ENCODE assay signal across 29 cellular contexts in the genomic region with DNA sequence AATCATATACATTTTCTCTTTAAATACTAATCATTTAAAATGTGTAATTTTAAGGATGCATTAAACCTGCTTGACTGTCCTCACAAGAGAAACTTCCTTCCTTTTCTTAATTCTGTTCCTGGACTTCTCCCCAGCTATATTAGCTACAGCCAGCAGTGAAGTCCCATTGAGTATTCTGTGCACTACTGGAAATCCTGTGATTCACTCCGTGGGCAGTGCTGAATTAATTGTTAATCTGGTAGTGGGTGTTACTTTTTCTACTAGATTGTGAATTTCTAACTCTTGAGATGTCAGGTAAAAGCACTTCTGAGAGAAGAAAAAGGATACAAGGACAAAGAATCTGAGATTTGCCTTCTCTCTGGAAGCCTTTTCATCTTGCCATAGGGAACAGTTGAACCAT.
"Had no signal": no experiment of that assay in that cellular context is flagged by ENCODE, and none has a peak within 500 bp of the region (broad histone marks: within the 10 kb centered on the region; RNA-seq: fewer than 3 reads in every experiment).

No MANE protein-coding gene starts in this region.

- H3K27me3 Mint-ChIP-seq: activated CD4-positive, alpha-beta memory T cell treated with anti-CD3 and anti-CD28 coated beads for 36 hours had no signal

- H3K27me3 ChIP-seq: ascending aorta, SJSA1 had no signal

- H3K4me1 ChIP-seq: ascending aorta had no signal

- H3K27ac Mint-ChIP-seq: activated CD4-positive, alpha-beta memory T cell treated with anti-CD3 and anti-CD28 coated beads for 36 hours; activated CD4-positive, alpha-beta T cell treated with anti-CD3 and anti-CD28 coated beads, Interleukin-2, amount 10 ng/mL, durations not matched to agents 7 days and 5 days; activated naive CD4-positive, alpha-beta T cell treated with anti-CD3 and anti-CD28 coated beads, Interleukin-2, amount 50 U/mL, for 72 hours; activated naive CD8-positive, alpha-beta T cell treated with anti-CD3 and anti-CD28 coated beads, Interleukin-2, amount 50 U/mL, for 24 hours; T-helper 1 cell treated with Interleukin-12 subunit alpha and Interleukin-12 subunit beta and Interleukin-4 antibody, amounts not matched to agents 30 μg/mL and 1 μg/mL, for 36 hours; WTC11 had no signal

- ATAC-seq: activated naive CD4-positive, alpha-beta T cell treated with anti-CD3 and anti-CD28 coated beads, Interleukin-2, amount 50 U/mL, for 72 hours; activated naive CD8-positive, alpha-beta T cell treated with anti-CD3 and anti-CD28 coated beads, Interleukin-2, amount 50 U/mL, for 24 hours; activated T-cell treated with anti-CD3 and anti-CD28 coated beads, Interleukin-2, amount 50 U/mL, for 4 hours; K562; Panc1; SK-N-SH treated with all-trans-retinoic acid at 6 μM for 48 hours; WTC11 had no signal

- H3K9me3 ChIP-seq: ascending aorta, SJSA1 had no signal

- H3K36me3 ChIP-seq: ascending aorta, SJSA1 had no signal

- H3K4me3 Mint-ChIP-seq: activated CD4-positive, alpha-beta memory T cell treated with anti-CD3 and anti-CD28 coated beads for 36 hours; activated CD4-positive, alpha-beta T cell treated with anti-CD3 and anti-CD28 coated beads, Interleukin-2, amount 10 ng/mL, durations not matched to agents 7 days and 5 days; activated naive CD8-positive, alpha-beta T cell treated with anti-CD3 and anti-CD28 coated beads, Interleukin-2, amount 50 U/mL, for 24 hours; activated T-cell treated with anti-CD3 and anti-CD28 coated beads, Interleukin-2, amount 50 U/mL, for 4 hours; brain; T-helper 1 cell treated with Interleukin-12 subunit alpha and Interleukin-12 subunit beta and Interleukin-4 antibody, amounts not matched to agents 30 μg/mL and 1 μg/mL, for 36 hours; WTC11 had no signal

- H3K27ac ChIP-seq: ascending aorta, RWPE1, SJSA1 had no signal

- H3K36me3 Mint-ChIP-seq: activated CD4-positive, alpha-beta memory T cell treated with anti-CD3 and anti-CD28 coated beads for 36 hours; activated naive CD4-positive, alpha-beta T cell treated with anti-CD3 and anti-CD28 coated beads, Interleukin-2, amount 50 U/mL, for 72 hours; brain; WTC11 had no signal

- DNase-seq: activated CD4-positive, alpha-beta memory T cell treated with anti-CD3 and anti-CD28 coated beads for 36 hours; activated CD4-positive, alpha-beta T cell treated with anti-CD3 and anti-CD28 coated beads, Interleukin-2, amount 10 ng/mL, durations not matched to agents 7 days and 5 days; activated CD4-positive, CD25-positive, alpha-beta regulatory T cell treated with anti-CD3 and anti-CD28 coated beads, Interleukin-2, amount 50 U/mL, for 72 hours; activated CD8-positive, alpha-beta memory T cell treated with anti-CD3 and anti-CD28 coated beads for 24 hours; activated effector memory CD4-positive, alpha-beta T cell treated with anti-CD3 and anti-CD28 coated beads, Interleukin-2, amount 50 U/mL, for 16 hours; activated naive CD4-positive, alpha-beta T cell treated with Interleukin-2 at 50 U/mL for 16 hours; activated naive CD8-positive, alpha-beta T cell treated with anti-CD3 and anti-CD28 coated beads, Interleukin-2, amount 50 U/mL, for 24 hours; activated T-cell treated with anti-CD3 and anti-CD28 coated beads, Interleukin-2, amount 50 U/mL, for 4 hours; amniotic stem cell; Kasumi-1; NCI-H1105 treated with DMSO at 0.1 percent for 48 hours; NCI-H187 treated with DMSO at 0.1 percent for 48 hours; NCI-H2081 treated with DMSO at 0.1 percent for 48 hours; NCI-H226; NCI-H526; NCI-H774; OCI-M1; Right ventricle myocardium superior; T-helper 9 cell had no signal

- H3K4me3 ChIP-seq: ascending aorta, K562, SJSA1 had no signal

- H3K9me3 Mint-ChIP-seq: activated CD4-positive, alpha-beta memory T cell treated with anti-CD3 and anti-CD28 coated beads for 36 hours; activated CD4-positive, alpha-beta T cell treated with anti-CD3 and anti-CD28 coated beads, Interleukin-2, amount 10 ng/mL, durations not matched to agents 7 days and 5 days; activated naive CD4-positive, alpha-beta T cell treated with anti-CD3 and anti-CD28 coated beads, Interleukin-2, amount 50 U/mL, for 72 hours; activated naive CD8-positive, alpha-beta T cell treated with anti-CD3 and anti-CD28 coated beads, Interleukin-2, amount 50 U/mL, for 24 hours; activated T-cell treated with anti-CD3 and anti-CD28 coated beads, Interleukin-2, amount 50 U/mL, for 4 hours; T-helper 1 cell treated with Interleukin-12 subunit alpha and Interleukin-12 subunit beta and Interleukin-4 antibody, amounts not matched to agents 30 μg/mL and 1 μg/mL, for 36 hours had no signal
